In genomic region chr2:216681683-216682082, GRCh38 we compare ENCODE assay signal across 1 cellular context.
A peak's percentile ranks its signal among the peaks of the same experiment; 100 is the strongest.
TF ChIP-seq lines count a peak whose summit lies in the region.

No MANE protein-coding gene starts in this region.

TF ChIP-seq in K562, 482 proteins besides CTCF, POLR2A, EP300 and RAD21:
- TF ChIP-seq NR2C2 (CRISPR knock-in tag; IDR thresholded peaks at IDR 0.05) (no peak), NR2C2 (tag; IDR thresholded peaks at IDR 0.05) (peak; percentile 76), UBTF (IDR thresholded peaks at IDR 0.05; ENCODE audit: borderline replicate concordance in 1 of 2, low read depth in 2 of 2, low read length in 2 of 2) (no peak), E2F1 (CRISPR knock-in tag; IDR thresholded peaks at IDR 0.05) (no peak), EP400 (IDR thresholded peaks at IDR 0.05) (no peak), ZNF280B (CRISPR knock-in tag; IDR thresholded peaks at IDR 0.05) (no peak), NR4A1 (CRISPR knock-in tag; IDR thresholded peaks at IDR 0.05) (no peak), NR4A1 (tag; IDR thresholded peaks at IDR 0.05) (no peak), CHD7 (IDR thresholded peaks at IDR 0.05; ENCODE audit: low read depth, low read length) (no peak), ZNF217 (CRISPR knock-in tag; IDR thresholded peaks at IDR 0.05) (no peak), NR2C1 (IDR thresholded peaks at IDR 0.05) (no peak), NR2C1 (tag; IDR thresholded peaks at IDR 0.05) (peak; percentile 34; the same call in 1 of the 2 replicates), NCOR1 (IDR thresholded peaks at IDR 0.05) (peak; percentile 17; the same call in 1 of the 2 replicates), NBN (IDR thresholded peaks at IDR 0.05; ENCODE audit: low read depth) (no peak), STAT5A (IDR thresholded peaks at IDR 0.05; ENCODE audit: borderline replicate concordance, low read length) (peak; percentile 35; the same call in 1 of the 2 replicates), PHF21A (IDR thresholded peaks at IDR 0.05; ENCODE audit: borderline replicate concordance, low read depth) (no peak), JUND (IDR thresholded peaks at IDR 0.05; ENCODE audit: borderline replicate concordance, low read depth, low read length) (peak; percentile 53), JUND (tag; IDR thresholded peaks at IDR 0.05; ENCODE audit: borderline replicate concordance, low read depth, low read length) (no peak; the same call in 2 of the 3 replicates), ESRRA (IDR thresholded peaks at IDR 0.05; ENCODE audit: borderline replicate concordance, low read depth) (peak; percentile 34; the same call in 1 of the 2 replicates)
